Comparison of ENCODE assay signal across 9 cellular contexts in the genomic region with DNA sequence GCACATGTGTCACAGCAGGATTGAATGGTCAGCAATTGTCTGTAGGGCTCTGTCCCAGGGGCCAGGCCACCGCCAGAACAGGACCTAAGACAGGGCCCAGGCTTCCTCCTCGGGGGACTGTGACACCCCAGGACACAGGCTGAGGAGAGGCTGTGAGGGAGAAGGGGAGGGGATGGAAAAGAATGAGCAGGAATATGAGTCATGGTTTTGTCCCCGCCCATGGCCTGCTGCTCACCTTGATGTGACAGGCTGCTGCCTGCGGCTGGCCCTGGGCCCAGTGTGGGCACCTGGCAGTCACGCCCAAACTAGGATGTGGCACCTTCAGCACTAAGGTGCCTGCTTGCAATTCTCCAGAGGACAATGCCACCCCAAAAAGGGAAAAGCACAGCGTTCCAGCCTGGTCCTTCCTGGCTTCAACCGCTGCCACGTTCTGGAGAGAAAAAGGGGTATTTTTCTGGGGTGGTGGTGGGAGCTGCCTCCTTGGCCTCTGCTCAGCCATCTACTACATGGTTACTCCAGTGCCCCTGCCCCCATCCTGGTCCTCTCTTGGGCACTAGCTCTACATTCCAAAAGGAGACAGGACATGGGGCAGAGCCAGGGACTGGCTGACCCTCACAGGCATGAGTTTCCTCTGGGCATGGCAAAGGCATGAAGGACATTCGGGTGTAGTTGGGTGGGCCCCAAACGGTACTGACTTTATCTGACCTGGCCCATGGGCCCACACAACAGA.
DNase-seq lines count a peak whose midpoint lies in the region; ATAC-seq and TF ChIP-seq lines count a peak whose summit lies in the region.
"Had no signal": no experiment of that assay in that cellular context is flagged by ENCODE, and none has a peak within 500 bp of the region (broad histone marks: within the 10 kb centered on the region; RNA-seq: fewer than 3 reads in every experiment).

No MANE protein-coding gene starts in this region.

- no peaks in the 10 kb centered on the region for H3K9me3 ChIP-seq in lower lobe of right lung

- H3K4me3 Mint-ChIP-seq in brain (no peak overlapping the region), HFFc6 (no peak overlapping the region)

- DNase-seq in COR-L47 (lab: John Stamatoyannopoulos, UW) (peak; percentile 62), HPDE6-E6E7 (ENCODE audit: extremely low spot score) (peak; percentile 62), lower lobe of right lung (peak; percentile 89), 8988T (no peak), HFFc6 (no peak)
- DNase-seq in effector CD4-positive, alpha-beta T cell: no peak
- DNase-seq: T1000 had no signal

- intact Hi-C loops in lower lobe of right lung (cut with DNase I): no loop called here

- H3K4me3 ChIP-seq in lower lobe of right lung: no peak overlapping the region

- peak; percentile 94 to 96 for ATAC-seq in lower lobe of right lung
- no peak for ATAC-seq in GM18511 (IDR thresholded peaks at IDR 0.05; ENCODE audit: unreplicated experiment)

- H3K9me3 Mint-ChIP-seq in brain (no peaks in the 10 kb centered on the region), HFFc6 (no peaks in the 10 kb centered on the region)

- peaks cover 16% of the 10 kb centered on the region for H3K36me3 Mint-ChIP-seq in brain
- no peaks in the 10 kb centered on the region for H3K36me3 Mint-ChIP-seq in HFFc6 (ENCODE audit: low read depth)

- H3K27ac ChIP-seq in lower lobe of right lung: peak overlapping the region; percentile 56

- H3K27ac Mint-ChIP-seq in brain: peak overlapping the region in 4 of 5 experiments; percentile 23 to 83 (median 61)
- no peak overlapping the region for H3K27ac Mint-ChIP-seq in HFFc6

- H3K27me3 Mint-ChIP-seq in brain: peaks cover 3% of the 10 kb centered on the region
- peaks cover 48% of the 10 kb centered on the region for H3K27me3 Mint-ChIP-seq in HFFc6 (ENCODE audit: insufficient read depth)

- no peaks in the 10 kb centered on the region for H3K27me3 ChIP-seq in lower lobe of right lung (ENCODE audit: low read depth)

- H3K4me1 ChIP-seq in lower lobe of right lung: peaks cover 14% of the 10 kb centered on the region

- TF ChIP-seq CTCF in brain (conservative IDR thresholded peaks at IDR 0.05) (no peak), lower lobe of right lung (IDR thresholded peaks at IDR 0.05) (no peak), HFFc6 (IDR thresholded peaks at IDR 0.05) (no peak)

- H3K4me1 Mint-ChIP-seq in brain: peaks cover 63% of the 10 kb centered on the region
- H3K4me1 Mint-ChIP-seq in HFFc6 (ENCODE audit: low read depth): peaks cover 7% of the 10 kb centered on the region; the same call in 1 of the 2 replicates

- no peaks in the 10 kb centered on the region for H3K36me3 ChIP-seq in lower lobe of right lung

Comparison
In these comparisons a context has a peak if more than half of its experiments do, and no peak if none do; other contexts are left out.
1. DNase-seq: peak in COR-L47 (single experiment), HPDE6-E6E7 (single experiment) and lower lobe of right lung (single experiment); none in 8988T (single experiment), HFFc6 (single experiment) and effector CD4-positive, alpha-beta T cell (single experiment).